18 cellular contexts compared by ENCODE assay signal in genomic region chr7:156783864-156784263, GRCh38.
A peak's percentile ranks its signal among the peaks of the same experiment; 100 is the strongest.
DNase-seq lines count a peak whose midpoint lies in the region; ATAC-seq and TF ChIP-seq lines count a peak whose summit lies in the region.
"Had no signal": no experiment of that assay in that cellular context is flagged by ENCODE, and none has a peak within 500 bp of the region (broad histone marks: within the 10 kb centered on the region; RNA-seq: fewer than 3 reads in every experiment).

No MANE protein-coding gene starts in this region.

- H3K36me3 Mint-ChIP-seq in Caco-2 (ENCODE audit: insufficient read depth, unreplicated experiment) = peaks cover 16% of the 10 kb centered on the region

- DNase-seq in astrocyte of the spinal cord (ENCODE audit: low read depth, low spot score) (peak; percentile 15), iris pigment epithelial cell (ENCODE audit: low read depth) (peak; percentile 53), Caco-2 (no peak), dedifferentiated amniotic fluid mesenchymal stem cell (ENCODE audit: extremely low spot score) (no peak), DMS53 treated with DMSO at 0.1 percent for 48 hours (lab: John Stamatoyannopoulos, UW; ENCODE audit: unreplicated experiment) (no peak), kidney glomerular epithelial cell (lab: John Stamatoyannopoulos, UW) (no peak)
- DNase-seq: GDM1, H7, NCI-H1930, NCI-H2171, NCI-H446 treated with DMSO at 0.1 percent for 48 hours, NCI-H748 treated with DMSO at 0.1 percent for 48 hours, OCI-M1, SHP77 treated with DMSO at 0.1 percent for 48 hours had no signal

- no peak for TF ChIP-seq CTCF in astrocyte of the spinal cord (IDR thresholded peaks at IDR 0.05; ENCODE audit: low read depth, low read length)
- TF ChIP-seq CTCF in Caco-2 (IDR thresholded peaks at IDR 0.05; ENCODE audit: insufficient read depth in 1 of 2, low read depth in 1 of 2, low read length in 1 of 2, severe bottlenecking in 1 of 2, unreplicated experiment in 1 of 2) = no peak

- H3K36me3 ChIP-seq in Caco-2 (ENCODE audit: control insufficient read depth, insufficient read depth, low read length) = no peaks in the 10 kb centered on the region

- no peaks in the 10 kb centered on the region for H3K27me3 ChIP-seq in Caco-2 (replicated peaks; ENCODE audit: control insufficient read depth, insufficient read depth, low read length)
- H3K27me3 ChIP-seq: BLaER1 treated with 17β-estradiol and CSF1 and Interleukin-3, amounts not matched to agents 10 nM and 100 nM had no signal

- H3K27ac Mint-ChIP-seq in Caco-2 (ENCODE audit: unreplicated experiment) = no peak overlapping the region

- H3K9me3 Mint-ChIP-seq in Caco-2 (ENCODE audit: unreplicated experiment) = no peaks in the 10 kb centered on the region

- H3K9me3 ChIP-seq in Caco-2 = no peaks in the 10 kb centered on the region
- H3K9me3 ChIP-seq: A549; BLaER1 treated with 17β-estradiol and CSF1 and Interleukin-3, amounts not matched to agents 10 nM and 100 nM had no signal

- ATAC-seq in GM18868 (IDR thresholded peaks at IDR 0.05; ENCODE audit: unreplicated experiment) = peak; percentile 34
- ATAC-seq in HG03432 (IDR thresholded peaks at IDR 0.05; ENCODE audit: unreplicated experiment) = peak; percentile 21
- ATAC-seq: A549 had no signal

- intact Hi-C loops in Caco-2 (cut with micrococcal nuclease; ENCODE audit: unreplicated experiment) = no loop called here

- BruUV-seq in Caco-2 (replicated peaks; lab: Mats Ljungman, UMichigan) = no TSS peak

- no peak overlapping the region for H3K4me3 Mint-ChIP-seq in Caco-2 (ENCODE audit: unreplicated experiment)

- H3K27me3 Mint-ChIP-seq in Caco-2 (ENCODE audit: insufficient read depth, unreplicated experiment) = no peaks in the 10 kb centered on the region

- CTCF ChIA-PET in Caco-2 (lab: Charles Lee) = interaction anchor here (0.6 kb wide), 1 partner anchor 108 kb away, joined by 5 read pairs; no protein-coding TSS in a partner anchor

- no peak overlapping the region for H3K4me3 ChIP-seq in astrocyte of the spinal cord (ENCODE audit: low read depth, low read length)
- no peak overlapping the region for H3K4me3 ChIP-seq in Caco-2 (ENCODE audit: low read depth, low read length)
- H3K4me3 ChIP-seq: A549; BLaER1 treated with 17β-estradiol and CSF1 and Interleukin-3, amounts not matched to agents 10 nM and 100 nM had no signal

- H3K4me1 ChIP-seq in Caco-2 = no peaks in the 10 kb centered on the region

- POLR2A ChIA-PET in Caco-2 (lab: Charles Lee) = no interaction called here

- H3K4me1 Mint-ChIP-seq in Caco-2 (ENCODE audit: low read depth, unreplicated experiment) = no peaks in the 10 kb centered on the region

- in situ Hi-C loops in astrocyte of the spinal cord (cut with HindIII; ENCODE audit: low sequenced_read_pairs) = no loop called here

Comparison
In these comparisons a context has a peak if more than half of its experiments do, and no peak if none do; other contexts are left out.
1. DNase-seq: peak in astrocyte of the spinal cord (single experiment) and iris pigment epithelial cell (single experiment); none in Caco-2 (0 of 2), dedifferentiated amniotic fluid mesenchymal stem cell (single experiment), DMS53 treated with DMSO at 0.1 percent for 48 hours (single experiment) and kidney glomerular epithelial cell (single experiment).